Comparison of ENCODE assay signal across 10 cellular contexts in genomic region chr9:114072181-114073140, GRCh38. TPM values are rescaled to one million over a fixed set of nuclear protein-coding genes. Genes with fewer than 3 reads are reported as not detected.
DNase-seq lines count a peak whose midpoint lies in the region; ATAC-seq and TF ChIP-seq lines count a peak whose summit lies in the region.
"Had no signal": no experiment of that assay in that cellular context is flagged by ENCODE, and none has a peak within 500 bp of the region (broad histone marks: within the 10 kb centered on the region; RNA-seq: fewer than 3 reads in every experiment).

No MANE protein-coding gene starts in this region.

- no peak overlapping the region for H3K4me3 Mint-ChIP-seq in type B pancreatic cell
- H3K4me3 Mint-ChIP-seq: activated CD4-positive, alpha-beta memory T cell treated with anti-CD3 and anti-CD28 coated beads, Interleukin-2, amount 10 ng/mL, durations not matched to agents 7 days and 5 days had no signal

- TF ChIP-seq POLR2A in right lobe of liver (IDR thresholded peaks at IDR 0.05): no peak

- peaks cover 0 to 54% (median 7%) of the 10 kb centered on the region in 4 donors for H3K4me1 ChIP-seq in right lobe of liver

- peaks cover 25% of the 10 kb centered on the region for H3K27me3 Mint-ChIP-seq in type B pancreatic cell
- H3K27me3 Mint-ChIP-seq: activated CD4-positive, alpha-beta memory T cell treated with anti-CD3 and anti-CD28 coated beads, Interleukin-2, amount 10 ng/mL, durations not matched to agents 7 days and 5 days had no signal

- H3K9me3 ChIP-seq in right lobe of liver: no peaks in the 10 kb centered on the region

- no peaks in the 10 kb centered on the region for H3K36me3 Mint-ChIP-seq in type B pancreatic cell

- no peak overlapping the region for H3K27ac ChIP-seq in right lobe of liver

- WGBS in right lobe of liver (ENCODE audit: insufficient coverage, low coverage, low lambda C conversion rate, missing lambda C conversion rate): 58% methylated on average over 4 of the region's 14 CpGs

- H3K36me3 ChIP-seq in right lobe of liver: peaks cover 0 to 94% (median 49%) of the 10 kb centered on the region in 4 donors

- H3K4me1 Mint-ChIP-seq in type B pancreatic cell (ENCODE audit: unreplicated experiment): peaks cover 3% of the 10 kb centered on the region
- H3K4me1 Mint-ChIP-seq: activated CD4-positive, alpha-beta memory T cell treated with anti-CD3 and anti-CD28 coated beads, Interleukin-2, amount 10 ng/mL, durations not matched to agents 7 days and 5 days had no signal

- intact Hi-C loops in Right ventricle myocardium inferior (cut with DNase I): no loop called here
- intact Hi-C loops in cardiac septum (cut with DNase I): no loop called here
- intact Hi-C loops in right lobe of liver (cut with DNase I): no loop called here

- H3K9me3 Mint-ChIP-seq in type B pancreatic cell: no peaks in the 10 kb centered on the region
- H3K9me3 Mint-ChIP-seq: activated CD4-positive, alpha-beta memory T cell treated with anti-CD3 and anti-CD28 coated beads, Interleukin-2, amount 10 ng/mL, durations not matched to agents 7 days and 5 days had no signal

- DNase-seq in Right ventricle myocardium inferior (ENCODE audit: missing footprints) (peak; percentile 78), cardiac septum (ENCODE audit: low spot score) (no peak), cardiac fibroblast (ENCODE audit: low read depth in 2 of 2) (peak; percentile 9 to 70), right lobe of liver (peak in 1 of 3 donors; percentile 76), type B pancreatic cell (ENCODE audit: extremely low spot score, unreplicated experiment) (no peak), NCI-H1930 (lab: John Stamatoyannopoulos, UW) (no peak), A172 (ENCODE audit: low spot score) (no peak)
- DNase-seq: activated CD4-positive, alpha-beta memory T cell treated with anti-CD3 and anti-CD28 coated beads, Interleukin-2, amount 10 ng/mL, durations not matched to agents 7 days and 5 days; cortex of kidney had no signal

- H3K4me3 ChIP-seq in cardiac fibroblast (replicated peaks in 1 of 2; ENCODE audit: low read depth in 2 of 2, low read length in 2 of 2) (no peak overlapping the region), right lobe of liver (peak overlapping the region in 2 of 3 donors; percentile 6 to 16)

- H3K27me3 ChIP-seq in right lobe of liver: no peaks in the 10 kb centered on the region

- no peak overlapping the region for H3K27ac Mint-ChIP-seq in type B pancreatic cell
- H3K27ac Mint-ChIP-seq: activated CD4-positive, alpha-beta memory T cell treated with anti-CD3 and anti-CD28 coated beads, Interleukin-2, amount 10 ng/mL, durations not matched to agents 7 days and 5 days had no signal

- ATAC-seq in Right ventricle myocardium inferior (peak; percentile 90), right lobe of liver (peak; percentile 23 to 46 (median 36)), GM18519 (IDR thresholded peaks at IDR 0.05; ENCODE audit: low FRiP score, unreplicated experiment) (no peak)

- TF ChIP-seq CTCF in cardiac fibroblast (IDR thresholded peaks at IDR 0.05; ENCODE audit: low read depth, low read length): no peak
- no peak for TF ChIP-seq CTCF in right lobe of liver (IDR thresholded peaks at IDR 0.05)
- TF ChIP-seq CTCF in type B pancreatic cell (conservative IDR thresholded peaks at IDR 0.05): no peak

RNA-seq across cellular contexts. Expression of gene AMBP, which starts 5.6 kb away (rescaled TPM):
- not detected for total RNA-seq in Right ventricle myocardium inferior
- total RNA-seq in cardiac septum: not detected
- 1,000 to 10,000 TPM; 2,202 to 7,072 (median 5,221) TPM for total RNA-seq in right lobe of liver
- 110 and 230 TPM in 2 replicates for total RNA-seq in type B pancreatic cell (ENCODE audit: low replicate concordance)
- total RNA-seq in A172 (2014; rRNA removed; shearing (Covaris generic)): 0.79 and 1.7 TPM in 2 replicates
- total RNA-seq: activated CD4-positive, alpha-beta memory T cell treated with anti-CD3 and anti-CD28 coated beads, Interleukin-2, amount 10 ng/mL, durations not matched to agents 7 days and 5 days had no signal

RNA-seq across cellular contexts. Expression of gene KIF12, which starts 26.6 kb away (rescaled TPM):
- total RNA-seq in Right ventricle myocardium inferior (not detected), cardiac septum (not detected), right lobe of liver (10 to 100 TPM in 5 of 6 experiments, 1 to 10 TPM in 1; 3.1 to 24.3 (median 14.2) TPM), type B pancreatic cell (ENCODE audit: low replicate concordance) (33.2 and 35.9 TPM in 2 replicates)
- 0.03 and 0.07 TPM in 2 replicates for total RNA-seq in A172 (2014; rRNA removed; shearing (Covaris generic))
- total RNA-seq: activated CD4-positive, alpha-beta memory T cell treated with anti-CD3 and anti-CD28 coated beads, Interleukin-2, amount 10 ng/mL, durations not matched to agents 7 days and 5 days had no signal

Comparison
In these comparisons a context has a peak if more than half of its experiments do, and no peak if none do; other contexts are left out.
1. DNase-seq: peak in Right ventricle myocardium inferior (single experiment) and cardiac fibroblast (2 of 2); none in cardiac septum (single experiment), type B pancreatic cell (single experiment), NCI-H1930 (0 of 2) and A172 (single experiment).
2. H3K4me3 ChIP-seq: peak in right lobe of liver (2 of 3); none in cardiac fibroblast (0 of 2).
3. RNA of gene AMBP, which starts 5.6 kb away (total RNA-seq): 2,202 to 7,072 TPM in right lobe of liver and 110 to 230 TPM in type B pancreatic cell; 0.79 to 1.7 TPM in A172, not detected in Right ventricle myocardium inferior (single experiment) and not detected in cardiac septum (single experiment); every median in the first group is over 10 times any median in the second.